13 cellular contexts compared by ENCODE assay signal in genomic region chr13:31982124-31982523, GRCh38. TPM values are rescaled to one million over a fixed set of nuclear protein-coding genes. Genes with fewer than 3 reads are reported as not detected.
DNase-seq lines count a peak whose midpoint lies in the region; ATAC-seq and TF ChIP-seq lines count a peak whose summit lies in the region.
"Had no signal": no experiment of that assay in that cellular context is flagged by ENCODE, and none has a peak within 500 bp of the region (broad histone marks: within the 10 kb centered on the region; RNA-seq: fewer than 3 reads in every experiment).

No MANE protein-coding gene starts in this region.

- TF ChIP-seq POLR2A in testis (IDR thresholded peaks at IDR 0.05): no peak

- intact Hi-C loops in left colon (cut with DNase I, micrococcal nuclease) (no loop called here), testis (cut with DNase I; ENCODE audit: low total_unique reads) (no loop called here)

- H3K79me2 ChIP-seq in ACC112 (ENCODE audit: control insufficient read depth, insufficient read depth, low read length, unreplicated experiment): no peaks in the 10 kb centered on the region

- ATAC-seq in SK-N-SH treated with all-trans-retinoic acid at 6 μM for 48 hours (peak; percentile 54), left colon (peak; percentile 34), GM19328 (IDR thresholded peaks at IDR 0.05; ENCODE audit: unreplicated experiment) (no peak)

- WGBS in testis, 2 donors: 87 to 98% methylated on average over 2 of the region's 2 CpGs

- H3K4me3 ChIP-seq in ACC112 (ENCODE audit: low read depth, low read length) (no peak overlapping the region), testis (no peak overlapping the region), HAP-1 (no peak overlapping the region)

- H3K27me3 ChIP-seq in ACC112 (ENCODE audit: insufficient read depth, low read length) (no peaks in the 10 kb centered on the region), testis (no peaks in the 10 kb centered on the region), HAP-1 (ENCODE audit: low read depth) (no peaks in the 10 kb centered on the region)

- H3K4me1 ChIP-seq in ACC112 (ENCODE audit: control insufficient read depth, insufficient read depth, low read length, unreplicated experiment) (peaks cover 10% of the 10 kb centered on the region), testis (no peaks in the 10 kb centered on the region), HAP-1 (peaks cover 11% of the 10 kb centered on the region)

- in situ Hi-C loops in HAP-1 (cut with MboI; ENCODE audit: low sequenced_read_pairs): no loop called here

- H3K27ac ChIP-seq in ACC112 (ENCODE audit: low read depth, low read length) (peak overlapping the region; percentile 58), testis (no peak overlapping the region)
- H3K27ac ChIP-seq: KMS-11 had no signal

- DNase-seq in GM03348 (ENCODE audit: low spot score) (peak; percentile 12), left colon (no peak), testis (no peak), DMS 273 treated with DMSO at 0.1 percent for 48 hours (lab: John Stamatoyannopoulos, UW) (no peak), HAP-1 (ENCODE audit: low spot score in 2 of 2) (no peak)
- DNase-seq: activated CD4-positive, alpha-beta T cell treated with anti-CD3 and anti-CD28 coated beads for 4 hours; activated CD8-positive, alpha-beta memory T cell treated with anti-CD3 and anti-CD28 coated beads, Interleukin-2, amount 50 U/mL, for 48 hours; activated naive CD4-positive, alpha-beta T cell; NCI-H1417 treated with DMSO at 0.1 percent for 48 hours had no signal

- H3K36me3 ChIP-seq in ACC112 (ENCODE audit: insufficient read depth, low read length): no peaks in the 10 kb centered on the region
- no peaks in the 10 kb centered on the region for H3K36me3 ChIP-seq in testis (ENCODE audit: low read depth, missing control alignments)
- no peaks in the 10 kb centered on the region for H3K36me3 ChIP-seq in HAP-1 (replicated peaks)

- no peak overlapping the region for H2AFZ ChIP-seq in ACC112 (ENCODE audit: low read length, unreplicated experiment)

- no peak for TF ChIP-seq CTCF in testis (IDR thresholded peaks at IDR 0.05)

- H3K9me3 ChIP-seq in testis (no peaks in the 10 kb centered on the region), HAP-1 (no peaks in the 10 kb centered on the region)

TF ChIP-seq in SK-N-SH treated with all-trans-retinoic acid at 6 μM for 48 hours, 23 proteins besides CTCF, POLR2A, EP300 and RAD21:
- TF ChIP-seq ESRRG (CRISPR knock-in tag; IDR thresholded peaks at IDR 0.05): no peak
- TF ChIP-seq BACH2 (CRISPR knock-in tag; IDR thresholded peaks at IDR 0.05; ENCODE audit: borderline replicate concordance): no peak

RNA-seq across cellular contexts. Expression of gene FRY, which starts 49.5 kb away (rescaled TPM):
- 10 to 100 TPM; 10.3 to 13.7 TPM for total RNA-seq in left colon
- total RNA-seq in testis: 10 to 100 TPM; 25.9 to 26.6 TPM
- polyA plus RNA-seq in testis (ENCODE audit: insufficient read depth, low read depth, low replicate concordance): 24.8 TPM
